8 cellular contexts compared by ENCODE assay signal in the genomic region with DNA sequence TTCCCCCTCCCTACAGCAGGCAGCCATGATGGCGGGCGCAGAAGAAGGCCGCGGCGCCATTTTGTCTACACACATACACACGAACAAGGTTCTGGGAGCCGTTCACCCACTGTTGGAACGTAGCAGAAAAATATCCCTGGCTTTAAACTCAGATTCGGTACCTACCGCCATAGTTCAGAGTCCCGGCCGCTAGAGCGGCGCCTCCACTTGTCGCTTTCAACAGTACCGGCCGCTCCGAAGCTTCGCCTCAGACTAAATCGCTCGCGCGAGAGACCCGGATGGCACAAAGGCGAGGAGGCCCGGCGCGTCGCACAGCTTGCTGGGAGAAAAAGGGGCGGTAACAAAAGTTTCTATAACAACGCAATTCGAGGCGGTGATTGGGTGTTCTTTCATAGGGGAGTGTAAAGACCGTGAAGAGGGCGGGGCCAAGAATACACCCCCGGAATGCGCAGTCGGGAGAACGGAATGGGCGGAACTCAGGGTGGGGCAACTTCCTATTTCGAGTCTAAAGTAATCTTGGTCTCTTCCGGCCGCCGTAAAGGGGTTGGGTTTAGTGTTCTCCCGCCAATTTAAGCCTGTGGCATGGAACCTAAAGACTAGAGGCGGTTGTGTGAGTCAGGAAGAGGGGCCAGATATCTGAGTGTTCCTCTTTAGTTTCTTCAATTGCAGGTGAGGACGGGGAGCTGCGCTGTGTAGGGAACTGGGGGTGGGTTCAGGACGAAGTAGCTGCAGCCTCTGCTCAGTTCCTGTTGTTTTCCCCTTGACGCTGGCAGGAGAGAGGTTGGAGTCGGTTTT. TPM values are rescaled to one million over a fixed set of nuclear protein-coding genes. Genes with fewer than 3 reads are reported as not detected.
DNase-seq lines count a peak whose midpoint lies in the region; ATAC-seq and TF ChIP-seq lines count a peak whose summit lies in the region.

A gene with protein sequence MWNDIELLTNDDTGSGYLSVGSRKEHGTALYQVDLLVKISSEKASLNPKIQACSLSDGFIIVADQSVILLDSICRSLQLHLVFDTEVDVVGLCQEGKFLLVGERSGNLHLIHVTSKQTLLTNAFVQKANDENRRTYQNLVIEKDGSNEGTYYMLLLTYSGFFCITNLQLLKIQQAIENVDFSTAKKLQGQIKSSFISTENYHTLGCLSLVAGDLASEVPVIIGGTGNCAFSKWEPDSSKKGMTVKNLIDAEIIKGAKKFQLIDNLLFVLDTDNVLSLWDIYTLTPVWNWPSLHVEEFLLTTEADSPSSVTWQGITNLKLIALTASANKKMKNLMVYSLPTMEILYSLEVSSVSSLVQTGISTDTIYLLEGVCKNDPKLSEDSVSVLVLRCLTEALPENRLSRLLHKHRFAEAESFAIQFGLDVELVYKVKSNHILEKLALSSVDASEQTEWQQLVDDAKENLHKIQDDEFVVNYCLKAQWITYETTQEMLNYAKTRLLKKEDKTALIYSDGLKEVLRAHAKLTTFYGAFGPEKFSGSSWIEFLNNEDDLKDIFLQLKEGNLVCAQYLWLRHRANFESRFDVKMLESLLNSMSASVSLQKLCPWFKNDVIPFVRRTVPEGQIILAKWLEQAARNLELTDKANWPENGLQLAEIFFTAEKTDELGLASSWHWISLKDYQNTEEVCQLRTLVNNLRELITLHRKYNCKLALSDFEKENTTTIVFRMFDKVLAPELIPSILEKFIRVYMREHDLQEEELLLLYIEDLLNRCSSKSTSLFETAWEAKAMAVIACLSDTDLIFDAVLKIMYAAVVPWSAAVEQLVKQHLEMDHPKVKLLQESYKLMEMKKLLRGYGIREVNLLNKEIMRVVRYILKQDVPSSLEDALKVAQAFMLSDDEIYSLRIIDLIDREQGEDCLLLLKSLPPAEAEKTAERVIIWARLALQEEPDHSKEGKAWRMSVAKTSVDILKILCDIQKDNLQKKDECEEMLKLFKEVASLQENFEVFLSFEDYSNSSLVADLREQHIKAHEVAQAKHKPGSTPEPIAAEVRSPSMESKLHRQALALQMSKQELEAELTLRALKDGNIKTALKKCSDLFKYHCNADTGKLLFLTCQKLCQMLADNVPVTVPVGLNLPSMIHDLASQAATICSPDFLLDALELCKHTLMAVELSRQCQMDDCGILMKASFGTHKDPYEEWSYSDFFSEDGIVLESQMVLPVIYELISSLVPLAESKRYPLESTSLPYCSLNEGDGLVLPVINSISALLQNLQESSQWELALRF (N-terminal part only) (plus strand): TSS at position 567 of the 795 bp plus-strand sequence. CDS start 2,815 bp downstream, outside the sequence.
A gene with protein sequence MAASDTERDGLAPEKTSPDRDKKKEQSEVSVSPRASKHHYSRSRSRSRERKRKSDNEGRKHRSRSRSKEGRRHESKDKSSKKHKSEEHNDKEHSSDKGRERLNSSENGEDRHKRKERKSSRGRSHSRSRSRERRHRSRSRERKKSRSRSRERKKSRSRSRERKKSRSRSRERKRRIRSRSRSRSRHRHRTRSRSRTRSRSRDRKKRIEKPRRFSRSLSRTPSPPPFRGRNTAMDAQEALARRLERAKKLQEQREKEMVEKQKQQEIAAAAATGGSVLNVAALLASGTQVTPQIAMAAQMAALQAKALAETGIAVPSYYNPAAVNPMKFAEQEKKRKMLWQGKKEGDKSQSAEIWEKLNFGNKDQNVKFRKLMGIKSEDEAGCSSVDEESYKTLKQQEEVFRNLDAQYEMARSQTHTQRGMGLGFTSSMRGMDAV (minus strand): TSS at position 254 of the 795 bp plus-strand sequence. CDS start 83 bp downstream, at position 171.

- H3K36me3 ChIP-seq in osteoblast (ENCODE audit: insufficient read depth, low read length) (peaks cover 21% of the 10 kb centered on the region), thoracic aorta (peaks cover 1% of the 10 kb centered on the region)

- no peaks in the 10 kb centered on the region for H3K9me3 Mint-ChIP-seq in activated naive CD8-positive, alpha-beta T cell treated with anti-CD3 and anti-CD28 coated beads for 36 hours
- peaks cover 2% of the 10 kb centered on the region for H3K9me3 Mint-ChIP-seq in glutamatergic neuron (ENCODE audit: unreplicated experiment)

- ATAC-seq in HG02623 (IDR thresholded peaks at IDR 0.05; ENCODE audit: unreplicated experiment) (peak; percentile 88), thoracic aorta (ENCODE audit: insufficient number of reproducible peaks, low FRiP score, low read depth) (peak; percentile 100)

- TF ChIP-seq CTCF in GM10266 (IDR thresholded peaks at IDR 0.05; ENCODE audit: control insufficient read depth, insufficient read depth, low read depth, missing control alignments) (no peak), glutamatergic neuron (IDR thresholded peaks at IDR 0.05; ENCODE audit: partially characterized antibody, unreplicated experiment) (no peak), osteoblast (IDR thresholded peaks at IDR 0.05; ENCODE audit: extremely low read depth, low read depth, low read length) (no peak), thoracic aorta (IDR thresholded peaks at IDR 0.05) (no peak)

- H3K27me3 Mint-ChIP-seq in activated naive CD8-positive, alpha-beta T cell treated with anti-CD3 and anti-CD28 coated beads for 36 hours = no peaks in the 10 kb centered on the region
- H3K27me3 Mint-ChIP-seq in glutamatergic neuron (ENCODE audit: unreplicated experiment) = no peaks in the 10 kb centered on the region

- H3K4me1 ChIP-seq in osteoblast (ENCODE audit: insufficient read depth, low read length) (peaks cover 27% of the 10 kb centered on the region), thoracic aorta (ENCODE audit: control insufficient read depth in 1 of 2, low read depth in 2 of 2) (peaks cover 29 to 45% of the 10 kb centered on the region in 2 donors)

- peaks cover 36% of the 10 kb centered on the region for H4K20me1 ChIP-seq in osteoblast (ENCODE audit: insufficient read depth, low read length)

- no peaks in the 10 kb centered on the region for H3K27me3 ChIP-seq in osteoblast (ENCODE audit: insufficient read depth, low read length)
- no peaks in the 10 kb centered on the region for H3K27me3 ChIP-seq in thoracic aorta (replicated peaks; ENCODE audit: insufficient read depth)

- peak within 1 kb of the TSS; percentile 92 for H2AFZ ChIP-seq in osteoblast (ENCODE audit: low read length)

- peaks cover 35% of the 10 kb centered on the region for H3K4me1 Mint-ChIP-seq in activated naive CD8-positive, alpha-beta T cell treated with anti-CD3 and anti-CD28 coated beads for 36 hours
- H3K4me1 Mint-ChIP-seq in glutamatergic neuron (ENCODE audit: low read depth, unreplicated experiment) = peaks cover 15% of the 10 kb centered on the region

- no peak within 1 kb of the TSS for H3K4me3 Mint-ChIP-seq in activated naive CD8-positive, alpha-beta T cell treated with anti-CD3 and anti-CD28 coated beads for 36 hours
- no peak within 1 kb of the TSS for H3K4me3 Mint-ChIP-seq in glutamatergic neuron (ENCODE audit: unreplicated experiment)

- H3K79me2 ChIP-seq in osteoblast (ENCODE audit: insufficient read depth, low read length) = peaks cover 79% of the 10 kb centered on the region

- H3K27ac ChIP-seq in osteoblast (ENCODE audit: low read depth, low read length) (peak within 1 kb of the TSS; percentile 99), thoracic aorta (peak within 1 kb of the TSS; percentile 98 to 99)

- H3K4me3 ChIP-seq in osteoblast (ENCODE audit: insufficient read depth, low read length) (peak within 1 kb of the TSS; percentile 94), thoracic aorta (peak within 1 kb of the TSS; percentile 92)

- H3K9me3 ChIP-seq in osteoblast (ENCODE audit: low read depth, low read length) (no peaks in the 10 kb centered on the region), thoracic aorta (no peaks in the 10 kb centered on the region)

- peaks cover 41% of the 10 kb centered on the region for H3K36me3 Mint-ChIP-seq in activated naive CD8-positive, alpha-beta T cell treated with anti-CD3 and anti-CD28 coated beads for 36 hours
- no peaks in the 10 kb centered on the region for H3K36me3 Mint-ChIP-seq in glutamatergic neuron (ENCODE audit: unreplicated experiment)

- peak within 1 kb of the TSS; percentile 87 for H3K4me2 ChIP-seq in osteoblast (ENCODE audit: insufficient read depth, low read length)

- H3K27ac Mint-ChIP-seq in activated naive CD8-positive, alpha-beta T cell treated with anti-CD3 and anti-CD28 coated beads for 36 hours = no peak within 1 kb of the TSS
- H3K27ac Mint-ChIP-seq in glutamatergic neuron (ENCODE audit: unreplicated experiment) = no peak within 1 kb of the TSS

- DNase-seq in GM10266 (ENCODE audit: extremely low spot score) (peak; percentile 93), NCI-H1105 (lab: John Stamatoyannopoulos, UW) (peak; percentile 100), SKM-1 (lab: John Stamatoyannopoulos, UW; ENCODE audit: unreplicated experiment) (peak; percentile 90), glutamatergic neuron (peak; percentile 95), osteoblast (ENCODE audit: insufficient read length, low spot score, missing footprints) (peak; percentile 87), thoracic aorta (ENCODE audit: low spot score) (peak; percentile 99)
- DNase-seq in activated naive CD8-positive, alpha-beta T cell treated with anti-CD3 and anti-CD28 coated beads for 36 hours = peak; percentile 97

RNA-seq across cellular contexts. Expression of the first gene that starts in this region (rescaled TPM):
- total RNA-seq in activated naive CD8-positive, alpha-beta T cell treated with anti-CD3 and anti-CD28 coated beads for 36 hours = 10 to 100 TPM; 85.9 to 89.9 TPM
- total RNA-seq in glutamatergic neuron (ENCODE audit: unreplicated experiment) (34.0 TPM), osteoblast (12.3 and 14.7 TPM in 2 replicates), thoracic aorta (10 to 100 TPM; 11.4 to 24.4 TPM)

RNA-seq across cellular contexts. Expression of the second gene that starts in this region (rescaled TPM):
- 10 to 100 TPM; 89.0 to 93.0 TPM for total RNA-seq in activated naive CD8-positive, alpha-beta T cell treated with anti-CD3 and anti-CD28 coated beads for 36 hours
- total RNA-seq in glutamatergic neuron (ENCODE audit: unreplicated experiment) (104 TPM), osteoblast (41.8 and 43.1 TPM in 2 replicates), thoracic aorta (10 to 100 TPM; 71.5 to 97.6 TPM)

Comparison
In these comparisons a context has a peak if more than half of its experiments do, and no peak if none do; other contexts are left out.
1. Peak in every context shown above with its lines: DNase-seq, ATAC-seq, H3K4me3 ChIP-seq and H3K27ac ChIP-seq.